In the genomic region with DNA sequence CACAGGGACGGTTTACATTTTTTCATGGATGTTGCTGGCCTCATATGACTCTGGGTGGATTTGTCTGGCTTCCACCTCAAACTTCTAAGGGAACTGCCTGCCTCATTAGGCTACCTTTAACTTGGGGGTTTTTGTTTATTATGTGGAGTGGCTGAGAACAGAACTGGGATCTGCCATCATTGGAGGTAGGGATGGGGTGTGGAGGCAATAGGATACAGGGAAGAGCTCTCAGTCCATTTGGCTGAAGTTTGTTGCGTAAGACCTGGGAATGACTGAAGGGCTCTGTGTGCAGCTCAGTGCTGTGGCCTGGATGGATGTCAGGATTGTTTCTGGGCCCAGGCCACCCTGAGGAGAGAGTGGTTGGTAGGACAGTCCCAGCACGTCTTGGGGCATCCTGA, we compare ENCODE assay signal across 1 cellular context.
TF ChIP-seq lines count a peak whose summit lies in the region.

No MANE protein-coding gene starts in this region.

TF ChIP-seq in HepG2, 621 proteins besides CTCF, POLR2A, EP300 and RAD21 (continued from another document and continues in another):
- no peak for TF ChIP-seq HNRNPLL (IDR thresholded peaks at IDR 0.05; ENCODE audit: low read depth, low read length, poor library complexity, severe bottlenecking)
- no peak for TF ChIP-seq DR1 (CRISPR knock-in tag; IDR thresholded peaks at IDR 0.05)
- TF ChIP-seq TBP (CRISPR knock-in tag; IDR thresholded peaks at IDR 0.05): no peak
- peak; percentile 28; the same call in 1 of the 2 replicates for TF ChIP-seq SP2 (CRISPR knock-in tag; IDR thresholded peaks at IDR 0.05)
- TF ChIP-seq, protein P1, sequence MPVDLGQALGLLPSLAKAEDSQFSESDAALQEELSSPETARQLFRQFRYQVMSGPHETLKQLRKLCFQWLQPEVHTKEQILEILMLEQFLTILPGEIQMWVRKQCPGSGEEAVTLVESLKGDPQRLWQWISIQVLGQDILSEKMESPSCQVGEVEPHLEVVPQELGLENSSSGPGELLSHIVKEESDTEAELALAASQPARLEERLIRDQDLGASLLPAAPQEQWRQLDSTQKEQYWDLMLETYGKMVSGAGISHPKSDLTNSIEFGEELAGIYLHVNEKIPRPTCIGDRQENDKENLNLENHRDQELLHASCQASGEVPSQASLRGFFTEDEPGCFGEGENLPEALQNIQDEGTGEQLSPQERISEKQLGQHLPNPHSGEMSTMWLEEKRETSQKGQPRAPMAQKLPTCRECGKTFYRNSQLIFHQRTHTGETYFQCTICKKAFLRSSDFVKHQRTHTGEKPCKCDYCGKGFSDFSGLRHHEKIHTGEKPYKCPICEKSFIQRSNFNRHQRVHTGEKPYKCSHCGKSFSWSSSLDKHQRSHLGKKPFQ (CRISPR knock-in tag; IDR thresholded peaks at IDR 0.05; ENCODE audit: insufficient replicate concordance): no peak
- 0 out of 2 replicates have a peak, but pooled peaks have one; percentile 44 for TF ChIP-seq ZNF790 (CRISPR knock-in tag; IDR thresholded peaks at IDR 0.05; ENCODE audit: borderline replicate concordance)
- no peak for TF ChIP-seq ZBTB8A (CRISPR knock-in tag; IDR thresholded peaks at IDR 0.05; ENCODE audit: borderline replicate concordance, low read depth)
- TF ChIP-seq, protein P2, sequence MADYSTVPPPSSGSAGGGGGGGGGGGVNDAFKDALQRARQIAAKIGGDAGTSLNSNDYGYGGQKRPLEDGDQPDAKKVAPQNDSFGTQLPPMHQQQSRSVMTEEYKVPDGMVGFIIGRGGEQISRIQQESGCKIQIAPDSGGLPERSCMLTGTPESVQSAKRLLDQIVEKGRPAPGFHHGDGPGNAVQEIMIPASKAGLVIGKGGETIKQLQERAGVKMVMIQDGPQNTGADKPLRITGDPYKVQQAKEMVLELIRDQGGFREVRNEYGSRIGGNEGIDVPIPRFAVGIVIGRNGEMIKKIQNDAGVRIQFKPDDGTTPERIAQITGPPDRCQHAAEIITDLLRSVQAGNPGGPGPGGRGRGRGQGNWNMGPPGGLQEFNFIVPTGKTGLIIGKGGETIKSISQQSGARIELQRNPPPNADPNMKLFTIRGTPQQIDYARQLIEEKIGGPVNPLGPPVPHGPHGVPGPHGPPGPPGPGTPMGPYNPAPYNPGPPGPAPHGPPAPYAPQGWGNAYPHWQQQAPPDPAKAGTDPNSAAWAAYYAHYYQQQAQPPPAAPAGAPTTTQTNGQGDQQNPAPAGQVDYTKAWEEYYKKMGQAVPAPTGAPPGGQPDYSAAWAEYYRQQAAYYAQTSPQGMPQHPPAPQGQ (CRISPR knock-in tag; IDR thresholded peaks at IDR 0.05; ENCODE audit: borderline replicate concordance): no peak
- no peak for TF ChIP-seq ZFP37 (CRISPR knock-in tag; IDR thresholded peaks at IDR 0.05; ENCODE audit: borderline replicate concordance)
- TF ChIP-seq, protein P3, sequence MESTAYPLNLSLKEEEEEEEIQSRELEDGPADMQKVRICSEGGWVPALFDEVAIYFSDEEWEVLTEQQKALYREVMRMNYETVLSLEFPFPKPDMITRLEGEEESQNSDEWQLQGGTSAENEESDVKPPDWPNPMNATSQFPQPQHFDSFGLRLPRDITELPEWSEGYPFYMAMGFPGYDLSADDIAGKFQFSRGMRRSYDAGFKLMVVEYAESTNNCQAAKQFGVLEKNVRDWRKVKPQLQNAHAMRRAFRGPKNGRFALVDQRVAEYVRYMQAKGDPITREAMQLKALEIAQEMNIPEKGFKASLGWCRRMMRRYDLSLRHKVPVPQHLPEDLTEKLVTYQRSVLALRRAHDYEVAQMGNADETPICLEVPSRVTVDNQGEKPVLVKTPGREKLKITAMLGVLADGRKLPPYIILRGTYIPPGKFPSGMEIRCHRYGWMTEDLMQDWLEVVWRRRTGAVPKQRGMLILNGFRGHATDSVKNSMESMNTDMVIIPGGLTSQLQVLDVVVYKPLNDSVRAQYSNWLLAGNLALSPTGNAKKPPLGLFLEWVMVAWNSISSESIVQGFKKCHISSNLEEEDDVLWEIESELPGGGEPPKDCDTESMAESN (CRISPR knock-in tag; conservative IDR thresholded peaks at IDR 0.05): no peak
- TF ChIP-seq, protein P4, sequence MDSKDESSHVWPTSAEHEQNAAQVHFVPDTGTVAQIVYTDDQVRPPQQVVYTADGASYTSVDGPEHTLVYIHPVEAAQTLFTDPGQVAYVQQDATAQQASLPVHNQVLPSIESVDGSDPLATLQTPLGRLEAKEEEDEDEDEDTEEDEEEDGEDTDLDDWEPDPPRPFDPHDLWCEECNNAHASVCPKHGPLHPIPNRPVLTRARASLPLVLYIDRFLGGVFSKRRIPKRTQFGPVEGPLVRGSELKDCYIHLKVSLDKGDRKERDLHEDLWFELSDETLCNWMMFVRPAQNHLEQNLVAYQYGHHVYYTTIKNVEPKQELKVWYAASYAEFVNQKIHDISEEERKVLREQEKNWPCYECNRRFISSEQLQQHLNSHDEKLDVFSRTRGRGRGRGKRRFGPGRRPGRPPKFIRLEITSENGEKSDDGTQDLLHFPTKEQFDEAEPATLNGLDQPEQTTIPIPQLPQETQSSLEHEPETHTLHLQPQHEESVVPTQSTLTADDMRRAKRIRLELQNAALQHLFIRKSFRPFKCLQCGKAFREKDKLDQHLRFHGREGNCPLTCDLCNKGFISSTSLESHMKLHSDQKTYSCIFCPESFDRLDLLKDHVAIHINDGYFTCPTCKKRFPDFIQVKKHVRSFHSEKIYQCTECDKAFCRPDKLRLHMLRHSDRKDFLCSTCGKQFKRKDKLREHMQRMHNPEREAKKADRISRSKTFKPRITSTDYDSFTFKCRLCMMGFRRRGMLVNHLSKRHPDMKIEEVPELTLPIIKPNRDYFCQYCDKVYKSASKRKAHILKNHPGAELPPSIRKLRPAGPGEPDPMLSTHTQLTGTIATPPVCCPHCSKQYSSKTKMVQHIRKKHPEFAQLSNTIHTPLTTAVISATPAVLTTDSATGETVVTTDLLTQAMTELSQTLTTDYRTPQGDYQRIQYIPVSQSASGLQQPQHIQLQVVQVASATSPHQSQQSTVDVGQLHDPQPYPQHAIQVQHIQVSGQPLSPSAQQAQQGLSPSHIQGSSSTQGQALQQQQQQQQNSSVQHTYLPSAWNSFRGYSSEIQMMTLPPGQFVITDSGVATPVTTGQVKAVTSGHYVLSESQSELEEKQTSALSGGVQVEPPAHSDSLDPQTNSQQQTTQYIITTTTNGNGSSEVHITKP (CRISPR knock-in tag; IDR thresholded peaks at IDR 0.05; ENCODE audit: low read depth): no peak
- no peak for TF ChIP-seq PPARG (CRISPR knock-in tag; conservative IDR thresholded peaks at IDR 0.05)
- TF ChIP-seq, protein P5, sequence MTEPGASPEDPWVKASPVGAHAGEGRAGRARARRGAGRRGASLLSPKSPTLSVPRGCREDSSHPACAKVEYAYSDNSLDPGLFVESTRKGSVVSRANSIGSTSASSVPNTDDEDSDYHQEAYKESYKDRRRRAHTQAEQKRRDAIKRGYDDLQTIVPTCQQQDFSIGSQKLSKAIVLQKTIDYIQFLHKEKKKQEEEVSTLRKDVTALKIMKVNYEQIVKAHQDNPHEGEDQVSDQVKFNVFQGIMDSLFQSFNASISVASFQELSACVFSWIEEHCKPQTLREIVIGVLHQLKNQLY (CRISPR knock-in tag; IDR thresholded peaks at IDR 0.05): no peak
- TF ChIP-seq HCFC1 (IDR thresholded peaks at IDR 0.05; ENCODE audit: low read depth, low read length): no peak
- TF ChIP-seq, protein P6, sequence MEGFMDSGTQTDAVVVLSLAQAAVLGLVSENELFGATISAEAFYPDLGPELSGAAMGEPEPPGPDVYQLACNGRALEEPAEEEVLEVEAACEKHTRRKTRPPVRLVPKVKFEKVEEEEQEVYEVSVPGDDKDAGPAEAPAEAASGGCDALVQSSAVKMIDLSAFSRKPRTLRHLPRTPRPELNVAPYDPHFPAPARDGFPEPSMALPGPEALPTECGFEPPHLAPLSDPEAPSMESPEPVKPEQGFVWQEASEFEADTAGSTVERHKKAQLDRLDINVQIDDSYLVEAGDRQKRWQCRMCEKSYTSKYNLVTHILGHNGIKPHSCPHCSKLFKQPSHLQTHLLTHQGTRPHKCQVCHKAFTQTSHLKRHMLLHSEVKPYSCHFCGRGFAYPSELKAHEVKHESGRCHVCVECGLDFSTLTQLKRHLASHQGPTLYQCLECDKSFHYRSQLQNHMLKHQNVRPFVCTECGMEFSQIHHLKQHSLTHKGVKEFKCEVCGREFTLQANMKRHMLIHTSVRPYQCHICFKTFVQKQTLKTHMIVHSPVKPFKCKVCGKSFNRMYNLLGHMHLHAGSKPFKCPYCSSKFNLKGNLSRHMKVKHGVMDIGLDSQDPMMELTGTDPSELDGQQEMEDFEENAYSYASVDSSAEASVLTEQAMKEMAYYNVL (CRISPR knock-in tag; IDR thresholded peaks at IDR 0.05; ENCODE audit: borderline replicate concordance): peak; percentile 55; the same call in 1 of the 2 replicates
- peak; percentile 66 for TF ChIP-seq ZNF644 (CRISPR knock-in tag; IDR thresholded peaks at IDR 0.05; ENCODE audit: low read depth)
- no peak for TF ChIP-seq GZF1 (CRISPR knock-in tag; IDR thresholded peaks at IDR 0.05)
- no peak for TF ChIP-seq ZNF235 (CRISPR knock-in tag; IDR thresholded peaks at IDR 0.05; ENCODE audit: borderline replicate concordance)
- TF ChIP-seq, protein P7, sequence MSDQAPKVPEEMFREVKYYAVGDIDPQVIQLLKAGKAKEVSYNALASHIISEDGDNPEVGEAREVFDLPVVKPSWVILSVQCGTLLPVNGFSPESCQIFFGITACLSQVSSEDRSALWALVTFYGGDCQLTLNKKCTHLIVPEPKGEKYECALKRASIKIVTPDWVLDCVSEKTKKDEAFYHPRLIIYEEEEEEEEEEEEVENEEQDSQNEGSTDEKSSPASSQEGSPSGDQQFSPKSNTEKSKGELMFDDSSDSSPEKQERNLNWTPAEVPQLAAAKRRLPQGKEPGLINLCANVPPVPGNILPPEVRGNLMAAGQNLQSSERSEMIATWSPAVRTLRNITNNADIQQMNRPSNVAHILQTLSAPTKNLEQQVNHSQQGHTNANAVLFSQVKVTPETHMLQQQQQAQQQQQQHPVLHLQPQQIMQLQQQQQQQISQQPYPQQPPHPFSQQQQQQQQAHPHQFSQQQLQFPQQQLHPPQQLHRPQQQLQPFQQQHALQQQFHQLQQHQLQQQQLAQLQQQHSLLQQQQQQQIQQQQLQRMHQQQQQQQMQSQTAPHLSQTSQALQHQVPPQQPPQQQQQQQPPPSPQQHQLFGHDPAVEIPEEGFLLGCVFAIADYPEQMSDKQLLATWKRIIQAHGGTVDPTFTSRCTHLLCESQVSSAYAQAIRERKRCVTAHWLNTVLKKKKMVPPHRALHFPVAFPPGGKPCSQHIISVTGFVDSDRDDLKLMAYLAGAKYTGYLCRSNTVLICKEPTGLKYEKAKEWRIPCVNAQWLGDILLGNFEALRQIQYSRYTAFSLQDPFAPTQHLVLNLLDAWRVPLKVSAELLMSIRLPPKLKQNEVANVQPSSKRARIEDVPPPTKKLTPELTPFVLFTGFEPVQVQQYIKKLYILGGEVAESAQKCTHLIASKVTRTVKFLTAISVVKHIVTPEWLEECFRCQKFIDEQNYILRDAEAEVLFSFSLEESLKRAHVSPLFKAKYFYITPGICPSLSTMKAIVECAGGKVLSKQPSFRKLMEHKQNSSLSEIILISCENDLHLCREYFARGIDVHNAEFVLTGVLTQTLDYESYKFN (CRISPR knock-in tag; conservative IDR thresholded peaks at IDR 0.05): no peak
- no peak for TF ChIP-seq ZSCAN21 (CRISPR knock-in tag; IDR thresholded peaks at IDR 0.05; ENCODE audit: borderline replicate concordance)
- no peak for TF ChIP-seq ZNF260 (CRISPR knock-in tag; IDR thresholded peaks at IDR 0.05; ENCODE audit: borderline replicate concordance, low read depth)
- TF ChIP-seq, protein P8, sequence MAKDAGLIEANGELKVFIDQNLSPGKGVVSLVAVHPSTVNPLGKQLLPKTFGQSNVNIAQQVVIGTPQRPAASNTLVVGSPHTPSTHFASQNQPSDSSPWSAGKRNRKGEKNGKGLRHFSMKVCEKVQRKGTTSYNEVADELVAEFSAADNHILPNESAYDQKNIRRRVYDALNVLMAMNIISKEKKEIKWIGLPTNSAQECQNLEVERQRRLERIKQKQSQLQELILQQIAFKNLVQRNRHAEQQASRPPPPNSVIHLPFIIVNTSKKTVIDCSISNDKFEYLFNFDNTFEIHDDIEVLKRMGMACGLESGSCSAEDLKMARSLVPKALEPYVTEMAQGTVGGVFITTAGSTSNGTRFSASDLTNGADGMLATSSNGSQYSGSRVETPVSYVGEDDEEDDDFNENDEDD (CRISPR knock-in tag; IDR thresholded peaks at IDR 0.05; ENCODE audit: borderline replicate concordance): no peak
- TF ChIP-seq, protein P9, sequence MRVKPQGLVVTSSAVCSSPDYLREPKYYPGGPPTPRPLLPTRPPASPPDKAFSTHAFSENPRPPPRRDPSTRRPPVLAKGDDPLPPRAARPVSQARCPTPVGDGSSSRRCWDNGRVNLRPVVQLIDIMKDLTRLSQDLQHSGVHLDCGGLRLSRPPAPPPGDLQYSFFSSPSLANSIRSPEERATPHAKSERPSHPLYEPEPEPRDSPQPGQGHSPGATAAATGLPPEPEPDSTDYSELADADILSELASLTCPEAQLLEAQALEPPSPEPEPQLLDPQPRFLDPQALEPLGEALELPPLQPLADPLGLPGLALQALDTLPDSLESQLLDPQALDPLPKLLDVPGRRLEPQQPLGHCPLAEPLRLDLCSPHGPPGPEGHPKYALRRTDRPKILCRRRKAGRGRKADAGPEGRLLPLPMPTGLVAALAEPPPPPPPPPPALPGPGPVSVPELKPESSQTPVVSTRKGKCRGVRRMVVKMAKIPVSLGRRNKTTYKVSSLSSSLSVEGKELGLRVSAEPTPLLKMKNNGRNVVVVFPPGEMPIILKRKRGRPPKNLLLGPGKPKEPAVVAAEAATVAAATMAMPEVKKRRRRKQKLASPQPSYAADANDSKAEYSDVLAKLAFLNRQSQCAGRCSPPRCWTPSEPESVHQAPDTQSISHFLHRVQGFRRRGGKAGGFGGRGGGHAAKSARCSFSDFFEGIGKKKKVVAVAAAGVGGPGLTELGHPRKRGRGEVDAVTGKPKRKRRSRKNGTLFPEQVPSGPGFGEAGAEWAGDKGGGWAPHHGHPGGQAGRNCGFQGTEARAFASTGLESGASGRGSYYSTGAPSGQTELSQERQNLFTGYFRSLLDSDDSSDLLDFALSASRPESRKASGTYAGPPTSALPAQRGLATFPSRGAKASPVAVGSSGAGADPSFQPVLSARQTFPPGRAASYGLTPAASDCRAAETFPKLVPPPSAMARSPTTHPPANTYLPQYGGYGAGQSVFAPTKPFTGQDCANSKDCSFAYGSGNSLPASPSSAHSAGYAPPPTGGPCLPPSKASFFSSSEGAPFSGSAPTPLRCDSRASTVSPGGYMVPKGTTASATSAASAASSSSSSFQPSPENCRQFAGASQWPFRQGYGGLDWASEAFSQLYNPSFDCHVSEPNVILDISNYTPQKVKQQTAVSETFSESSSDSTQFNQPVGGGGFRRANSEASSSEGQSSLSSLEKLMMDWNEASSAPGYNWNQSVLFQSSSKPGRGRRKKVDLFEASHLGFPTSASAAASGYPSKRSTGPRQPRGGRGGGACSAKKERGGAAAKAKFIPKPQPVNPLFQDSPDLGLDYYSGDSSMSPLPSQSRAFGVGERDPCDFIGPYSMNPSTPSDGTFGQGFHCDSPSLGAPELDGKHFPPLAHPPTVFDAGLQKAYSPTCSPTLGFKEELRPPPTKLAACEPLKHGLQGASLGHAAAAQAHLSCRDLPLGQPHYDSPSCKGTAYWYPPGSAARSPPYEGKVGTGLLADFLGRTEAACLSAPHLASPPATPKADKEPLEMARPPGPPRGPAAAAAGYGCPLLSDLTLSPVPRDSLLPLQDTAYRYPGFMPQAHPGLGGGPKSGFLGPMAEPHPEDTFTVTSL (CRISPR knock-in tag; IDR thresholded peaks at IDR 0.05; ENCODE audit: borderline replicate concordance): no peak
- TF ChIP-seq CEBPG (CRISPR knock-in tag; IDR thresholded peaks at IDR 0.05): peak; percentile 95
- no peak for TF ChIP-seq ZNF530 (CRISPR knock-in tag; IDR thresholded peaks at IDR 0.05; ENCODE audit: low read depth)
- TF ChIP-seq ZNF10 (CRISPR knock-in tag; IDR thresholded peaks at IDR 0.05; ENCODE audit: borderline replicate concordance, low read depth): no peak
- TF ChIP-seq NCOR1 (IDR thresholded peaks at IDR 0.05; ENCODE audit: borderline replicate concordance, low read length): no peak
